Comparison of ENCODE assay signal across 8 cellular contexts in genomic region chr18:26458526-26459232, GRCh38.
DNase-seq lines count a peak whose midpoint lies in the region; ATAC-seq and TF ChIP-seq lines count a peak whose summit lies in the region.

No MANE protein-coding gene starts in this region.

- DNase-seq in EH (ENCODE audit: low read depth) (peak; percentile 83), astrocyte of the spinal cord (ENCODE audit: low read depth, low spot score) (peak; percentile 67), NCI-H2227 treated with DMSO at 0.1 percent for 48 hours (lab: John Stamatoyannopoulos, UW) (no peak), NCI-H748 treated with DMSO at 0.1 percent for 48 hours (lab: John Stamatoyannopoulos, UW) (no peak), retina (no peak)

- in situ Hi-C loops in astrocyte of the spinal cord (cut with HindIII; ENCODE audit: low sequenced_read_pairs) = no loop called here

- peak; percentile 64 for ATAC-seq in GM21360 (IDR thresholded peaks at IDR 0.05; ENCODE audit: unreplicated experiment)
- peak; percentile 52 for ATAC-seq in HG03521 (IDR thresholded peaks at IDR 0.05; ENCODE audit: unreplicated experiment)
- ATAC-seq in HG02970 (IDR thresholded peaks at IDR 0.05; ENCODE audit: low FRiP score, unreplicated experiment) = no peak

- TF ChIP-seq CTCF in astrocyte of the spinal cord (IDR thresholded peaks at IDR 0.05; ENCODE audit: low read depth, low read length) = no peak

- no peak overlapping the region for H3K4me3 ChIP-seq in astrocyte of the spinal cord (ENCODE audit: low read depth, low read length)

Comparison
In these comparisons a context has a peak if more than half of its experiments do, and no peak if none do; other contexts are left out.
1. DNase-seq: peak in EH (single experiment) and astrocyte of the spinal cord (single experiment); none in NCI-H2227 treated with DMSO at 0.1 percent for 48 hours (single experiment), NCI-H748 treated with DMSO at 0.1 percent for 48 hours (single experiment) and retina (single experiment).